1 cellular context compared by ENCODE assay signal in genomic region chr3:157807286-157807685, GRCh38.
TF ChIP-seq lines count a peak whose summit lies in the region.

No MANE protein-coding gene starts in this region.

TF ChIP-seq in SK-N-SH treated with all-trans-retinoic acid at 6 μM for 48 hours, 23 proteins besides CTCF, POLR2A, EP300 and RAD21 (continued from another document):
- TF ChIP-seq POU6F1 (CRISPR knock-in tag; IDR thresholded peaks at IDR 0.05; ENCODE audit: borderline replicate concordance, low read depth): no peak
- TF ChIP-seq, protein P1, sequence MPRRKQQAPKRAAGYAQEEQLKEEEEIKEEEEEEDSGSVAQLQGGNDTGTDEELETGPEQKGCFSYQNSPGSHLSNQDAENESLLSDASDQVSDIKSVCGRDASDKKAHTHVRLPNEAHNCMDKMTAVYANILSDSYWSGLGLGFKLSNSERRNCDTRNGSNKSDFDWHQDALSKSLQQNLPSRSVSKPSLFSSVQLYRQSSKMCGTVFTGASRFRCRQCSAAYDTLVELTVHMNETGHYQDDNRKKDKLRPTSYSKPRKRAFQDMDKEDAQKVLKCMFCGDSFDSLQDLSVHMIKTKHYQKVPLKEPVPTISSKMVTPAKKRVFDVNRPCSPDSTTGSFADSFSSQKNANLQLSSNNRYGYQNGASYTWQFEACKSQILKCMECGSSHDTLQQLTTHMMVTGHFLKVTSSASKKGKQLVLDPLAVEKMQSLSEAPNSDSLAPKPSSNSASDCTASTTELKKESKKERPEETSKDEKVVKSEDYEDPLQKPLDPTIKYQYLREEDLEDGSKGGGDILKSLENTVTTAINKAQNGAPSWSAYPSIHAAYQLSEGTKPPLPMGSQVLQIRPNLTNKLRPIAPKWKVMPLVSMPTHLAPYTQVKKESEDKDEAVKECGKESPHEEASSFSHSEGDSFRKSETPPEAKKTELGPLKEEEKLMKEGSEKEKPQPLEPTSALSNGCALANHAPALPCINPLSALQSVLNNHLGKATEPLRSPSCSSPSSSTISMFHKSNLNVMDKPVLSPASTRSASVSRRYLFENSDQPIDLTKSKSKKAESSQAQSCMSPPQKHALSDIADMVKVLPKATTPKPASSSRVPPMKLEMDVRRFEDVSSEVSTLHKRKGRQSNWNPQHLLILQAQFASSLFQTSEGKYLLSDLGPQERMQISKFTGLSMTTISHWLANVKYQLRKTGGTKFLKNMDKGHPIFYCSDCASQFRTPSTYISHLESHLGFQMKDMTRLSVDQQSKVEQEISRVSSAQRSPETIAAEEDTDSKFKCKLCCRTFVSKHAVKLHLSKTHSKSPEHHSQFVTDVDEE (CRISPR knock-in tag; IDR thresholded peaks at IDR 0.05): no peak
- TF ChIP-seq RARB (CRISPR knock-in tag; IDR thresholded peaks at IDR 0.05): no peak
- no peak for TF ChIP-seq ISL1 (CRISPR knock-in tag; IDR thresholded peaks at IDR 0.05)
- TF ChIP-seq ZNF565 (CRISPR knock-in tag; conservative IDR thresholded peaks at IDR 0.05; ENCODE audit: low read depth): no peak
- no peak for TF ChIP-seq ZNF70 (CRISPR knock-in tag; IDR thresholded peaks at IDR 0.05)
- TF ChIP-seq, protein P2, sequence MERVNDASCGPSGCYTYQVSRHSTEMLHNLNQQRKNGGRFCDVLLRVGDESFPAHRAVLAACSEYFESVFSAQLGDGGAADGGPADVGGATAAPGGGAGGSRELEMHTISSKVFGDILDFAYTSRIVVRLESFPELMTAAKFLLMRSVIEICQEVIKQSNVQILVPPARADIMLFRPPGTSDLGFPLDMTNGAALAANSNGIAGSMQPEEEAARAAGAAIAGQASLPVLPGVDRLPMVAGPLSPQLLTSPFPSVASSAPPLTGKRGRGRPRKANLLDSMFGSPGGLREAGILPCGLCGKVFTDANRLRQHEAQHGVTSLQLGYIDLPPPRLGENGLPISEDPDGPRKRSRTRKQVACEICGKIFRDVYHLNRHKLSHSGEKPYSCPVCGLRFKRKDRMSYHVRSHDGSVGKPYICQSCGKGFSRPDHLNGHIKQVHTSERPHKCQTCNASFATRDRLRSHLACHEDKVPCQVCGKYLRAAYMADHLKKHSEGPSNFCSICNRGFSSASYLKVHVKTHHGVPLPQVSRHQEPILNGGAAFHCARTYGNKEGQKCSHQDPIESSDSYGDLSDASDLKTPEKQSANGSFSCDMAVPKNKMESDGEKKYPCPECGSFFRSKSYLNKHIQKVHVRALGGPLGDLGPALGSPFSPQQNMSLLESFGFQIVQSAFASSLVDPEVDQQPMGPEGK (CRISPR knock-in tag; IDR thresholded peaks at IDR 0.05; ENCODE audit: borderline replicate concordance): no peak
- no peak for TF ChIP-seq GLIS3 (CRISPR knock-in tag; IDR thresholded peaks at IDR 0.05)
- no peak for TF ChIP-seq ZC3H10 (CRISPR knock-in tag; IDR thresholded peaks at IDR 0.05)
- TF ChIP-seq TOX (CRISPR knock-in tag; IDR thresholded peaks at IDR 0.05; ENCODE audit: borderline replicate concordance): no peak
TF ChIP-seq in SK-N-SH treated with all-trans-retinoic acid at 6 μM for 48 hours: peak in this region for 0.
